Comparison of ENCODE assay signal across 25 cellular contexts in the genomic region with DNA sequence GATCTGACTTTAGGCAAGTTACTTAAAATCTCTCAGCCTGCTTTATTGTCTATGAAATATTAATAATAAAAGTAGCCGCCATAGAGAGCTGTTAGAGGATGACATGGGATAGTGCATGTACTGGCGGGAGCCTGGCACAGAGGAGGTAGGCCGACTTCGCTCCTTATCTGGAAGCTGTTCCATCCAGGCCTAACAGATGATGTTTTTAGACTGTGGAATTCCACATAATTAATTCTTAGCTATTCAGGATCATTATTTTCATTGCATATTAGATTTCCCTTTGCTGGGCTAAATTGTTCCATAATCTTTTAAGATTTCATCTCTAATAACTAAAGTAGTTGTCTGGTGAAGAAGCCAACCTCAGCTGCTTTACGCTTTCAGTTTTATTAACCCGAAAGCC.
"Had no signal": no experiment of that assay in that cellular context is flagged by ENCODE, and none has a peak within 500 bp of the region (broad histone marks: within the 10 kb centered on the region; RNA-seq: fewer than 3 reads in every experiment).

No MANE protein-coding gene starts in this region.

- ATAC-seq: psoas muscle; right cardiac atrium; right lobe of liver; stimulated activated effector memory CD8-positive, alpha-beta T cell treated with anti-CD3 and anti-CD28 coated beads, Interleukin-12 subunit alpha, Interleukin-12 subunit beta, amount 100 ng/mL, for 72 hours; stimulated activated naive B cell treated with anti-CD40 and anti-IgM and Interleukin-4, amounts not matched to agents 10 μg/mL and 1 μg/mL and 100 μg/mL, for 72 hours had no signal

- H3K4me3 ChIP-seq: neural progenitor cell, ovary, psoas muscle, right lobe of liver, sigmoid colon, stomach, thoracic aorta, thyroid gland, tibial nerve, upper lobe of left lung, vagina had no signal

- H3K4me2 ChIP-seq: neural progenitor cell had no signal

- H3K27me3 ChIP-seq: neural progenitor cell, ovary, right lobe of liver, sigmoid colon, stomach, thyroid gland, tibial nerve, upper lobe of left lung, vagina had no signal

- H3K27ac ChIP-seq: neural progenitor cell, ovary, parathyroid adenoma, psoas muscle, right lobe of liver, sigmoid colon, stomach, thoracic aorta, thyroid gland, tibial nerve, upper lobe of left lung, vagina had no signal

- H3K79me2 ChIP-seq: parathyroid adenoma had no signal

- H2AFZ ChIP-seq: neural progenitor cell, parathyroid adenoma had no signal

- H3K9me3 ChIP-seq: ovary, psoas muscle, right lobe of liver, sigmoid colon, stomach, thoracic aorta, thyroid gland, tibial nerve, upper lobe of left lung, vagina had no signal

- DNase-seq: occipital lobe; ovary; posterior cingulate gyrus; psoas muscle; right cardiac atrium; right lobe of liver; sigmoid colon; small intestine; stimulated activated CD4-positive, alpha-beta T cell treated with anti-CD3 and anti-CD28 coated beads, Interleukin-15, amount 100 ng/mL, for 24 hours; stimulated activated CD4-positive, alpha-beta T cell treated with anti-CD3 and anti-CD28 coated beads, Interleukin-2, amount 100 ng/mL, for 24 hours; stimulated activated CD4-positive, alpha-beta T cell treated with anti-CD3 and anti-CD28 coated beads, Interleukin-2, amount 100 ng/mL, for 48 hours; stimulated activated CD4-positive, alpha-beta T cell treated with anti-CD3 and anti-CD28 coated beads, Interleukin-4, amount 100 ng/mL, for 24 hours; stimulated activated naive B cell treated with anti-CD40 and anti-IgM and Interleukin-4, amounts not matched to agents 10 μg/mL and 1 μg/mL and 100 μg/mL, for 72 hours; stimulated activated naive CD4-positive, alpha-beta T cell treated with Interleukin-2 at 50 U/mL for 16 hours; stomach; thyroid gland; trophoblast cell; upper lobe of left lung had no signal

- H3K4me1 ChIP-seq: neural progenitor cell, parathyroid adenoma, psoas muscle, right lobe of liver, sigmoid colon, stomach, thyroid gland, upper lobe of left lung, vagina had no signal

- H3K36me3 ChIP-seq: neural progenitor cell, ovary, right lobe of liver, sigmoid colon, stomach, thoracic aorta, thyroid gland, tibial nerve, upper lobe of left lung, vagina had no signal

- FAIRE-seq: small intestine, urothelium cell line had no signal

- H3K9ac ChIP-seq: neural progenitor cell, parathyroid adenoma had no signal
